8 cellular contexts compared by ENCODE assay signal in genomic region chr10:31133628-31134302, GRCh38.
A peak's percentile ranks its signal among the peaks of the same experiment; 100 is the strongest.
DNase-seq lines count a peak whose midpoint lies in the region; ATAC-seq and TF ChIP-seq lines count a peak whose summit lies in the region.

No MANE protein-coding gene starts in this region.

- TF ChIP-seq CTCF in AG10803 (conservative IDR thresholded peaks at IDR 0.05; ENCODE audit: low read length), result no peak
- TF ChIP-seq CTCF in tibial nerve (IDR thresholded peaks at IDR 0.05), result no peak

- peak; percentile 29 to 73 for TF ChIP-seq EP300 in tibial nerve (IDR thresholded peaks at IDR 0.05)

- peak overlapping the region; percentile 79 to 95 (median 88) for H3K27ac ChIP-seq in tibial nerve

- peak; percentile 5 to 75 for TF ChIP-seq POLR2A in tibial nerve (IDR thresholded peaks at IDR 0.05)

- peaks cover 19% of the 10 kb centered on the region for H3K4me1 ChIP-seq in adipocyte (ENCODE audit: control insufficient read depth, insufficient read depth, low read length)
- peaks cover 0 to 33% (median 3%) of the 10 kb centered on the region in 4 donors for H3K4me1 ChIP-seq in tibial nerve

- intact Hi-C loops in left cardiac atrium (cut with DNase I), result loop anchor here in 1 of 2 donors (10.0 kb wide), 1 partner anchor 99 kb away; the partner anchor contains the start of gene ZNF438
- intact Hi-C loops in posterior cingulate gyrus (cut with DNase I), result loop anchor here (2.0 to 5.0 kb wide), 3 partner anchors 103 to 349 kb away; partner anchors contain the start of genes ZEB1 and ZNF438

- H3K27me3 ChIP-seq in adipocyte (replicated peaks; ENCODE audit: control insufficient read depth, insufficient read depth, low read length), result no peaks in the 10 kb centered on the region
- no peaks in the 10 kb centered on the region for H3K27me3 ChIP-seq in tibial nerve

- DNase-seq in AG10803 (ENCODE audit: low read depth) (peak; percentile 61), HuH-7 (ENCODE audit: low spot score) (peak; percentile 30), adipocyte (ENCODE audit: low read depth) (peak; percentile 77), left cardiac atrium (peak; percentile 87), posterior cingulate gyrus (peak; percentile 64 to 97 (median 78)), tibial nerve (ENCODE audit: low spot score in 2 of 2) (peak; percentile 65 to 68)

- no peaks in the 10 kb centered on the region for H3K9me3 ChIP-seq in adipocyte (ENCODE audit: control insufficient read depth, low read length)
- no peaks in the 10 kb centered on the region for H3K9me3 ChIP-seq in tibial nerve

- WGBS in tibial nerve, 2 donors, result 3% methylated on average over 30 to 35 of the region's 43 CpGs

- ATAC-seq in GM19043 (IDR thresholded peaks at IDR 0.05; ENCODE audit: low read depth, unreplicated experiment) (peak; percentile 61), SK-N-SH treated with all-trans-retinoic acid at 6 μM for 48 hours (peak; percentile 74), left cardiac atrium (peak; percentile 95)

- H3K9ac ChIP-seq in adipocyte (ENCODE audit: low read length), result peak overlapping the region; percentile 78

- H3K36me3 ChIP-seq in adipocyte (ENCODE audit: control insufficient read depth, insufficient read depth, low read length, severe bottlenecking), result no peaks in the 10 kb centered on the region
- no peaks in the 10 kb centered on the region for H3K36me3 ChIP-seq in tibial nerve

- peak overlapping the region; percentile 44 for H3K4me3 ChIP-seq in AG10803 (ENCODE audit: low read length)
- peak overlapping the region; percentile 68 for H3K4me3 ChIP-seq in adipocyte (ENCODE audit: low read length)
- H3K4me3 ChIP-seq in tibial nerve, result peak overlapping the region; percentile 48 to 61 (median 52)

TF ChIP-seq in SK-N-SH treated with all-trans-retinoic acid at 6 μM for 48 hours, 23 proteins besides CTCF, POLR2A, EP300 and RAD21:
- TF ChIP-seq ESRRG (CRISPR knock-in tag; IDR thresholded peaks at IDR 0.05) (no peak), RARB (CRISPR knock-in tag; IDR thresholded peaks at IDR 0.05) (no peak), ZNF565 (CRISPR knock-in tag; conservative IDR thresholded peaks at IDR 0.05; ENCODE audit: low read depth) (no peak), TCF4 (CRISPR knock-in tag; IDR thresholded peaks at IDR 0.05; ENCODE audit: borderline replicate concordance) (0 out of 2 replicates have a peak, but pooled peaks have one; percentile 33), SNAI2 (CRISPR knock-in tag; IDR thresholded peaks at IDR 0.05) (no peak), PPARA (CRISPR knock-in tag; IDR thresholded peaks at IDR 0.05; ENCODE audit: borderline replicate concordance) (no peak)

Comparison
In these comparisons a context has a peak if more than half of its experiments do, and no peak if none do; other contexts are left out.
1. Peak in every context shown above with its lines: DNase-seq, ATAC-seq, H3K4me3 ChIP-seq and H3K27ac ChIP-seq.
2. DNase-seq: peak in every context shown above with its lines; median percentile 87 in left cardiac atrium; 78 in posterior cingulate gyrus; 77 in adipocyte; 66 in tibial nerve; 61 in AG10803; 30 in HuH-7.